In genomic region chr3:42730294-42730693, GRCh38 we compare ENCODE assay signal across 15 cellular contexts. TPM values are rescaled to one million over a fixed set of nuclear protein-coding genes. Genes with fewer than 3 reads are reported as not detected.
"Had no signal": no experiment of that assay in that cellular context is flagged by ENCODE, and none has a peak within 500 bp of the region (broad histone marks: within the 10 kb centered on the region; RNA-seq: fewer than 3 reads in every experiment).

No MANE protein-coding gene starts in this region.

- H3K9me3 ChIP-seq: breast epithelium, prostate gland had no signal

- H3K36me3 Mint-ChIP-seq: activated naive CD8-positive, alpha-beta T cell treated with anti-CD3 and anti-CD28 coated beads for 36 hours; naive thymus-derived CD8-positive, alpha-beta T cell had no signal

- H3K36me3 ChIP-seq: breast epithelium, prostate gland had no signal

- H3K9me3 Mint-ChIP-seq: activated naive CD8-positive, alpha-beta T cell treated with anti-CD3 and anti-CD28 coated beads for 36 hours; activated T-cell treated with anti-CD3 and anti-CD28 coated beads, Interleukin-2, amount 50 U/mL, for 24 hours; naive thymus-derived CD8-positive, alpha-beta T cell had no signal

- H3K27me3 Mint-ChIP-seq: activated naive CD8-positive, alpha-beta T cell treated with anti-CD3 and anti-CD28 coated beads for 36 hours; activated T-cell treated with anti-CD3 and anti-CD28 coated beads, Interleukin-2, amount 50 U/mL, for 24 hours had no signal

- ATAC-seq: activated CD4-positive, CD25-positive, alpha-beta regulatory T cell treated with anti-CD3 and anti-CD28 coated beads, Interleukin-2, amount 50 U/mL, for 24 hours; naive thymus-derived CD8-positive, alpha-beta T cell had no signal

- H3K4me1 ChIP-seq: breast epithelium, prostate gland had no signal

- H3K4me1 Mint-ChIP-seq: activated naive CD8-positive, alpha-beta T cell treated with anti-CD3 and anti-CD28 coated beads for 36 hours had no signal

- DNase-seq: activated gamma-delta T cell treated with Interleukin-2 at 50 U/mL for 16 hours; activated naive CD8-positive, alpha-beta T cell treated with anti-CD3 and anti-CD28 coated beads for 36 hours; activated T-cell treated with anti-CD3 and anti-CD28 coated beads, Interleukin-2, amount 50 U/mL, for 24 hours; anterior cingulate cortex; effector CD8-positive, alpha-beta T cell; naive thymus-derived CD8-positive, alpha-beta T cell; trophoblast cell had no signal

- H3K27ac Mint-ChIP-seq: activated naive CD8-positive, alpha-beta T cell treated with anti-CD3 and anti-CD28 coated beads for 36 hours; activated T-cell treated with anti-CD3 and anti-CD28 coated beads, Interleukin-2, amount 50 U/mL, for 24 hours had no signal

- H3K27ac ChIP-seq: prostate gland had no signal

- H3K4me3 Mint-ChIP-seq: activated naive CD8-positive, alpha-beta T cell treated with anti-CD3 and anti-CD28 coated beads for 36 hours; activated T-cell treated with anti-CD3 and anti-CD28 coated beads, Interleukin-2, amount 50 U/mL, for 24 hours; naive thymus-derived CD8-positive, alpha-beta T cell had no signal

- H3K4me3 ChIP-seq: breast epithelium, prostate gland had no signal

- H3K27me3 ChIP-seq: breast epithelium had no signal

RNA-seq across cellular contexts. Expression of gene HHATL, which starts 27.7 kb away (rescaled TPM):
- total RNA-seq: activated naive CD8-positive, alpha-beta T cell treated with anti-CD3 and anti-CD28 coated beads for 36 hours; frontal cortex; kidney epithelial cell; lung microvascular endothelial cell; mononuclear cell; naive thymus-derived CD8-positive, alpha-beta T cell; SK-MEL-5 had no signal

RNA-seq across cellular contexts. Expression of gene KLHL40, which starts 45.0 kb away (rescaled TPM):
- total RNA-seq: activated naive CD8-positive, alpha-beta T cell treated with anti-CD3 and anti-CD28 coated beads for 36 hours; breast epithelium; kidney epithelial cell; lung microvascular endothelial cell; mononuclear cell; naive thymus-derived CD8-positive, alpha-beta T cell; SK-MEL-5 had no signal
